11 cellular contexts compared by ENCODE assay signal in the genomic region with DNA sequence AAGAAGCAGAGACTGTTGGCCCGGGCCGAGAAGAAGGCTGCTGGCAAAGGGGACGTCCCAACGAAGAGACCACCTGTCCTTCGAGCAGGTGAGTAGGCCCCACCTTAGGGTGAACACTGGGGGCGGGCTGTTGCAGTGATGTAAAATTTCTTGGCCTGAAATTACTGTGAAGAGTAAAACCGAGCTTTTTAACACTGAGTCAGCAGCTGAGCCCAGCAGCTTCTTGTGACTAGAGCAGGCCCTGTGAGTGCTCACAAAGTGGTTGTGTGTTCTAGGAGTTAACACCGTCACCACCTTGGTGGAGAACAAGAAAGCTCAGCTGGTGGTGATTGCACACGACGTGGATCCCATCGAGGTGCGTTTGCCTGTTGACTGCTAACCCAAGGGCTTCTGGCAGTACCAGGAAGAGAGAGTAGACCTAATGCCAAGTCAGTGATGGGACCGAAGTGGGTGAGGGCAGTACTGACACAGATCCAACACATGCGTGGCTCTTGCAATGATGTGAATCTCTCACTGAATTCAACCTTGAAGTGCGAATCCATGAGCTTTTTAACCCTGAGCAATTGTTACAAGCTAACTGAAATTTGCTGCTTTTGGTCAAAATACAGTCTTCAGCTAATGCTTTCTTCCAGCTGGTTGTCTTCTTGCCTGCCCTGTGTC. TPM values are rescaled to one million over a fixed set of nuclear protein-coding genes. Genes with fewer than 3 reads are reported as not detected.
DNase-seq lines count a peak whose midpoint lies in the region; ATAC-seq and TF ChIP-seq lines count a peak whose summit lies in the region.
"Had no signal": no experiment of that assay in that cellular context is flagged by ENCODE, and none has a peak within 500 bp of the region (broad histone marks: within the 10 kb centered on the region; RNA-seq: fewer than 3 reads in every experiment).

No MANE protein-coding gene starts in this region.

- POLR2A ChIA-PET in A673 (lab: Charles Lee; ENCODE audit: low non-redundant PET): interaction anchor here (0.6 to 0.7 kb wide), 2 partner anchors 15 to 136 kb away, joined by 3 read pairs; no protein-coding TSS in a partner anchor
- POLR2A ChIA-PET in activated CD8-positive, alpha-beta T cell treated with anti-CD3 and anti-CD28 coated beads for 36 hours (lab: Charles Lee): interaction anchor here (0.6 to 28.8 kb wide), 8 partner anchors 1 to 216 kb away, joined by 3 to 872 read pairs (median 4); partner anchors contain the start of genes MED22, RPL7A, SURF1 and SURF2

- H3K4me1 ChIP-seq in A673 (ENCODE audit: insufficient read depth, low read length, poor library complexity, severe bottlenecking) (peaks cover 19% of the 10 kb centered on the region), iPS-15b (ENCODE audit: control insufficient read depth, insufficient read depth, low read length) (no peaks in the 10 kb centered on the region)

- no TSS peak for BruUV-seq in A673 (replicated peaks; lab: Mats Ljungman, UMichigan)

- H3K4me3 Mint-ChIP-seq in activated CD8-positive, alpha-beta T cell treated with anti-CD3 and anti-CD28 coated beads for 36 hours: peak overlapping the region; percentile 98

- H3K4me1 Mint-ChIP-seq in activated CD8-positive, alpha-beta T cell treated with anti-CD3 and anti-CD28 coated beads for 36 hours (ENCODE audit: low read depth): peaks cover 51% of the 10 kb centered on the region

- peak; percentile 11 for TF ChIP-seq POLR2A in GM18951 (IDR thresholded peaks at IDR 0.05; ENCODE audit: extremely low read depth, insufficient read depth, insufficient read length)

- H3K36me3 ChIP-seq in A673 (ENCODE audit: insufficient read depth, low read length, poor library complexity, severe bottlenecking) (peaks cover 60% of the 10 kb centered on the region), iPS-15b (ENCODE audit: control insufficient read depth, insufficient read depth, low read length) (peaks cover 55% of the 10 kb centered on the region)

- H3K27me3 Mint-ChIP-seq in activated CD8-positive, alpha-beta T cell treated with anti-CD3 and anti-CD28 coated beads for 36 hours: no peaks in the 10 kb centered on the region
- H3K27me3 Mint-ChIP-seq: activated naive CD8-positive, alpha-beta T cell treated with anti-CD3 and anti-CD28 coated beads, Interleukin-2, amount 10 ng/mL, durations not matched to agents 7 days and 5 days had no signal

- H3K4me3 ChIP-seq in A673 (ENCODE audit: low read depth, low read length, poor library complexity, severe bottlenecking) (peak overlapping the region; percentile 98), iPS-15b (ENCODE audit: low read depth, low read length) (peak overlapping the region; percentile 99)

- H3K9ac ChIP-seq in iPS-15b (ENCODE audit: low read depth, low read length): no peak overlapping the region

- CTCF ChIA-PET in A673 (lab: Charles Lee): no interaction called here
- CTCF ChIA-PET in activated CD8-positive, alpha-beta T cell treated with anti-CD3 and anti-CD28 coated beads for 36 hours (lab: Charles Lee): interaction anchor here (1.3 to 2.5 kb wide), 5 partner anchors 8 to 24 kb away, joined by 4 to 15 read pairs (median 11); no protein-coding TSS in a partner anchor

- no peaks in the 10 kb centered on the region for H3K9me3 Mint-ChIP-seq in activated CD8-positive, alpha-beta T cell treated with anti-CD3 and anti-CD28 coated beads for 36 hours
- H3K9me3 Mint-ChIP-seq: activated naive CD8-positive, alpha-beta T cell treated with anti-CD3 and anti-CD28 coated beads, Interleukin-2, amount 10 ng/mL, durations not matched to agents 7 days and 5 days had no signal

- peak overlapping the region; percentile 99 for H3K27ac ChIP-seq in A673 (ENCODE audit: low read depth, low read length, poor library complexity, severe bottlenecking)

- DNase-seq in A673 (ENCODE audit: low spot score) (no peak), C1 segment of cervical spinal cord (lab: John Stamatoyannopoulos, UW) (no peak), GM19238 (ENCODE audit: insufficient read length, low spot score) (no peak), cerebellum (ENCODE audit: low spot score) (no peak)
- peak; percentile 39 for DNase-seq in activated CD8-positive, alpha-beta T cell treated with anti-CD3 and anti-CD28 coated beads for 36 hours
- DNase-seq: activated naive CD8-positive, alpha-beta T cell treated with anti-CD3 and anti-CD28 coated beads, Interleukin-2, amount 10 ng/mL, durations not matched to agents 7 days and 5 days; heart right ventricle had no signal

- peaks cover 67% of the 10 kb centered on the region for H3K36me3 Mint-ChIP-seq in activated CD8-positive, alpha-beta T cell treated with anti-CD3 and anti-CD28 coated beads for 36 hours (ENCODE audit: low read depth)

- intact Hi-C loops in A673 (cut with micrococcal nuclease; ENCODE audit: unreplicated experiment): no loop called here
- intact Hi-C loops in activated CD8-positive, alpha-beta T cell treated with anti-CD3 and anti-CD28 coated beads for 36 hours (cut with micrococcal nuclease): no loop called here

- TF ChIP-seq CTCF in A673 (conservative IDR thresholded peaks at IDR 0.05; ENCODE audit: low read depth, low read length): no peak
- no peak for TF ChIP-seq CTCF in activated CD8-positive, alpha-beta T cell treated with anti-CD3 and anti-CD28 coated beads for 36 hours (IDR thresholded peaks at IDR 0.05)

- ATAC-seq in activated CD8-positive, alpha-beta T cell treated with anti-CD3 and anti-CD28 coated beads for 36 hours: no peak
- no peak for ATAC-seq in HG02623 (IDR thresholded peaks at IDR 0.05; ENCODE audit: unreplicated experiment)
- ATAC-seq: heart right ventricle, right cardiac atrium had no signal

- peak overlapping the region; percentile 99 for H3K27ac Mint-ChIP-seq in activated CD8-positive, alpha-beta T cell treated with anti-CD3 and anti-CD28 coated beads for 36 hours

- in situ Hi-C loops in GM18951 (cut with MboI; ENCODE audit: low sequenced_read_pairs, unreplicated experiment): no loop called here

- H3K27me3 ChIP-seq in A673 (replicated peaks; ENCODE audit: insufficient read depth, low read depth, low read length, poor library complexity) (no peaks in the 10 kb centered on the region), iPS-15b (ENCODE audit: control insufficient read depth, insufficient read depth, low read length) (no peaks in the 10 kb centered on the region)
- H3K27me3 ChIP-seq: heart right ventricle had no signal

- H3K9me3 ChIP-seq in A673 (ENCODE audit: low read depth, low read length, poor library complexity, severe bottlenecking): no peaks in the 10 kb centered on the region
- no peaks in the 10 kb centered on the region for H3K9me3 ChIP-seq in iPS-15b (ENCODE audit: control insufficient read depth, insufficient read depth, low read length)
- H3K9me3 ChIP-seq: heart right ventricle had no signal

RNA-seq across cellular contexts. Expression of gene RPL7A, which starts 2.1 kb away (rescaled TPM):
- total RNA-seq in A673 (2021) (1,920 and 1,940 TPM in 2 replicates), cerebellum (564 TPM)
- total RNA-seq in activated CD8-positive, alpha-beta T cell treated with anti-CD3 and anti-CD28 coated beads for 36 hours: 1,000 to 10,000 TPM; 3,479 to 3,507 TPM

RNA-seq across cellular contexts. Expression of gene MED22, which starts 2.2 kb away (rescaled TPM):
- 46.2 and 49.6 TPM in 2 replicates for total RNA-seq in A673 (2021)
- 10 to 100 TPM; 23.4 to 29.0 TPM for total RNA-seq in activated CD8-positive, alpha-beta T cell treated with anti-CD3 and anti-CD28 coated beads for 36 hours
- 22.0 TPM for total RNA-seq in cerebellum

RNA-seq across cellular contexts. Expression of gene SURF1, which starts 6.2 kb away (rescaled TPM):
- total RNA-seq in A673 (2021) (41.6 and 53.3 TPM in 2 replicates), cerebellum (5.1 TPM)
- 10 to 100 TPM; 22.1 to 25.3 TPM for total RNA-seq in activated CD8-positive, alpha-beta T cell treated with anti-CD3 and anti-CD28 coated beads for 36 hours

RNA-seq across cellular contexts. Expression of gene SURF2, which starts 6.3 kb away (rescaled TPM):
- 35.0 and 42.0 TPM in 2 replicates for total RNA-seq in A673 (2021)
- 10 to 100 TPM; 14.6 to 21.5 TPM for total RNA-seq in activated CD8-positive, alpha-beta T cell treated with anti-CD3 and anti-CD28 coated beads for 36 hours
- total RNA-seq in cerebellum: 11.0 TPM

RNA-seq across cellular contexts. Expression of gene SURF6, which starts 14.1 kb away (rescaled TPM):
- total RNA-seq in A673 (2021) (34.7 and 36.6 TPM in 2 replicates), cerebellum (13.2 TPM)
- total RNA-seq in activated CD8-positive, alpha-beta T cell treated with anti-CD3 and anti-CD28 coated beads for 36 hours: 10 to 100 TPM; 24.9 to 28.3 TPM
